ENCODE assay signal across 2 cellular contexts in the genomic region with DNA sequence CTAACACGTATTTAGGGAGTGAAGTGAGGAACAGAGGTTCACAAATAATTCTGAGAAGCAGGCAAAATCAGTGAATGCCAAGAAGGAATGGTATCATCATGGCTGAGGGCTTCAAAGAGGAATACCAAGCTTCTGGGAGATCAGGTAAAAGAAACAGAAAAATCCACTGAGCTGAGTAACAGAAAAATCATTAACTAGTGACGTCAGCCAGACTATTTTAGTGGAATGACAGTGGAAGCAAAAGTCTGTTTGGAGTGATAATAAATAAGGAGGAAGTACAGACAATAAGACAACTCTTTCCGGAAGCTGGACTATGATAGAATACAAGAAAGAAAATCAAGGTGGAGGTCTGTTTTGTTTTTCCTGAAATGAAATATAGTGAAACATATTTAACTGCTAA.
TF ChIP-seq lines count a peak whose summit lies in the region.

No MANE protein-coding gene starts in this region.

TF ChIP-seq in A549, 52 proteins besides CTCF, POLR2A, EP300 and RAD21:
- TF ChIP-seq NR3C1 (IDR thresholded peaks at IDR 0.05) = no peak
- TF ChIP-seq EHF (CRISPR knock-in tag; IDR thresholded peaks at IDR 0.05) = no peak
- TF ChIP-seq BHLHE40 (IDR thresholded peaks at IDR 0.05; ENCODE audit: low read depth, low read length) = no peak
- peak; percentile 41; the same call in 1 of the 2 replicates for TF ChIP-seq JUNB (IDR thresholded peaks at IDR 0.05)
- no peak for TF ChIP-seq HDAC2 (IDR thresholded peaks at IDR 0.05)
- no peak for TF ChIP-seq FOSL2 (IDR thresholded peaks at IDR 0.05)
- TF ChIP-seq FOSL2 (CRISPR knock-in tag; IDR thresholded peaks at IDR 0.05) = peak; percentile 41; the same call in 1 of the 2 replicates
- no peak for TF ChIP-seq HOXA7 (CRISPR knock-in tag; IDR thresholded peaks at IDR 0.05)
- no peak for TF ChIP-seq RNF2 (IDR thresholded peaks at IDR 0.05; ENCODE audit: borderline replicate concordance, low read depth)
- TF ChIP-seq ZFP36 (IDR thresholded peaks at IDR 0.05; ENCODE audit: borderline replicate concordance, partially characterized antibody) = no peak
- no peak for TF ChIP-seq CBX8 (IDR thresholded peaks at IDR 0.05)
- TF ChIP-seq MAX (IDR thresholded peaks at IDR 0.05) = peak; percentile 25; the same call in 1 of the 2 replicates
- TF ChIP-seq HOXB5 (CRISPR knock-in tag; IDR thresholded peaks at IDR 0.05) = no peak

TF ChIP-seq in HepG2, 621 proteins besides CTCF, POLR2A, EP300 and RAD21:
- TF ChIP-seq TCF12 (IDR thresholded peaks at IDR 0.05) (no peak), TCF12 (CRISPR knock-in tag; IDR thresholded peaks at IDR 0.05) (no peak), CREB1 (IDR thresholded peaks at IDR 0.05) (peak; percentile 55; the same call in 1 of the 2 replicates), CREB1 (CRISPR knock-in tag; IDR thresholded peaks at IDR 0.05) (no peak)
